ENCODE assay signal across 9 cellular contexts in genomic region chr12:80598004-80598606, GRCh38.
A peak's percentile ranks its signal among the peaks of the same experiment; 100 is the strongest.
DNase-seq lines count a peak whose midpoint lies in the region; ATAC-seq and TF ChIP-seq lines count a peak whose summit lies in the region.
"Had no signal": no experiment of that assay in that cellular context is flagged by ENCODE, and none has a peak within 500 bp of the region (broad histone marks: within the 10 kb centered on the region; RNA-seq: fewer than 3 reads in every experiment).

No MANE protein-coding gene starts in this region.

- in situ Hi-C loops in IMR-90 (cut with MboI; ENCODE audit: low sequenced_read_pairs): no loop called here
- in situ Hi-C loops in astrocyte of the spinal cord (cut with HindIII; ENCODE audit: low sequenced_read_pairs): no loop called here
- in situ Hi-C loops in gastrocnemius medialis (cut with MboI; ENCODE audit: low sequenced_read_pairs in 4 of 4): no loop called here

- H3K27ac ChIP-seq in IMR-90 (ENCODE audit: insufficient read depth, low read length) (no peak overlapping the region), mesenchymal stem cell (ENCODE audit: low read length, poor library complexity, severe bottlenecking) (no peak overlapping the region), gastrocnemius medialis (no peak overlapping the region)

- H3K23ac ChIP-seq in IMR-90 (ENCODE audit: low read depth, low read length) (no peak overlapping the region), mesenchymal stem cell (ENCODE audit: low read length in 2 of 2) (no peak overlapping the region)

- H3K14ac ChIP-seq in IMR-90 (replicated peaks; ENCODE audit: low read depth, low read length) (peak overlapping the region; percentile 45), mesenchymal stem cell (ENCODE audit: low read length in 2 of 2) (no peak overlapping the region)

- H3K9ac ChIP-seq in IMR-90 (ENCODE audit: low read depth, low read length): no peak overlapping the region
- peak overlapping the region; percentile 11 for H3K9ac ChIP-seq in mesenchymal stem cell (ENCODE audit: low read length)

- H2BK15ac ChIP-seq in IMR-90 (ENCODE audit: low read depth, low read length) (peak overlapping the region; percentile 69; the same call in 2 of the 3 replicates), mesenchymal stem cell (ENCODE audit: low read depth, poor library complexity, severe bottlenecking) (no peak overlapping the region)

- no peaks in the 10 kb centered on the region for H3K9me3 ChIP-seq in IMR-90 (ENCODE audit: control insufficient read depth, insufficient read depth, low read length)
- no peaks in the 10 kb centered on the region for H3K9me3 ChIP-seq in mesenchymal stem cell (ENCODE audit: control insufficient read depth, low read length)
- no peaks in the 10 kb centered on the region for H3K9me3 ChIP-seq in gastrocnemius medialis

- H2AK9ac ChIP-seq in IMR-90 (replicated peaks; ENCODE audit: low read depth, low read length, poor library complexity): no peak overlapping the region

- H4K91ac ChIP-seq in IMR-90 (ENCODE audit: insufficient read depth, low read depth, low read length) (peak overlapping the region; percentile 77), mesenchymal stem cell (ENCODE audit: low read length) (no peak overlapping the region)

- H2BK120ac ChIP-seq in IMR-90 (ENCODE audit: low read depth, low read length) (peak overlapping the region; percentile 91), mesenchymal stem cell (ENCODE audit: low read depth, low read length) (no peak overlapping the region)

- no peak overlapping the region for H3K4me3 ChIP-seq in IMR-90 (ENCODE audit: insufficient read depth, low read depth, low read length)
- H3K4me3 ChIP-seq in astrocyte of the spinal cord (ENCODE audit: low read depth, low read length): no peak overlapping the region
- no peak overlapping the region for H3K4me3 ChIP-seq in mesenchymal stem cell (ENCODE audit: insufficient read depth in 1 of 2, low read depth in 1 of 2, low read length in 2 of 2)
- H3K4me3 ChIP-seq in gastrocnemius medialis: no peak overlapping the region

- H3K9me1 ChIP-seq in IMR-90 (ENCODE audit: insufficient read depth, low read length): no peaks in the 10 kb centered on the region

- ATAC-seq in IMR-90 (ENCODE audit: low read depth): peak; percentile 67
- no peak for ATAC-seq in gastrocnemius medialis
- ATAC-seq in HG02970 (IDR thresholded peaks at IDR 0.05; ENCODE audit: low FRiP score, unreplicated experiment): no peak

- POLR2A ChIA-PET in IMR-90 (lab: Charles Lee; ENCODE audit: unreplicated experiment): interaction anchor here (0.5 kb wide), 1 partner anchor 35 kb away, joined by 6 read pairs; no protein-coding TSS in a partner anchor

- intact Hi-C loops in IMR-90 (cut with micrococcal nuclease) (loop anchor here (1.0 to 2.0 kb wide), 3 partner anchors 125 to 185 kb away; no protein-coding TSS in a partner anchor), gastrocnemius medialis (cut with DNase I; ENCODE audit: low total_unique reads) (no loop called here)

- H3K4ac ChIP-seq in IMR-90 (ENCODE audit: low read depth, low read length): peak overlapping the region; percentile 55; the same call in 1 of the 2 replicates
- no peak overlapping the region for H3K4ac ChIP-seq in mesenchymal stem cell (ENCODE audit: low read depth in 1 of 2, low read length in 2 of 2)

- H3K18ac ChIP-seq in IMR-90 (ENCODE audit: low read depth, low read length) (peak overlapping the region; percentile 94; the same call in 1 of the 2 replicates), mesenchymal stem cell (ENCODE audit: low read depth in 1 of 2, low read length in 2 of 2) (no peak overlapping the region)

- H3K4me2 ChIP-seq in IMR-90 (ENCODE audit: low read depth, low read length): no peak overlapping the region; the same call in 1 of the 2 replicates
- H3K4me2 ChIP-seq in mesenchymal stem cell (ENCODE audit: low read length, poor library complexity, severe bottlenecking): no peak overlapping the region

- no TSS peak for BruUV-seq in IMR-90 (replicated peaks; lab: Mats Ljungman, UMichigan)

- H3K4me1 ChIP-seq in IMR-90 (ENCODE audit: control insufficient read depth, insufficient read depth, low read length) (peaks cover 11% of the 10 kb centered on the region; the same call in 1 of the 2 replicates), mesenchymal stem cell (ENCODE audit: control insufficient read depth, insufficient read depth, low read depth, low read length) (no peaks in the 10 kb centered on the region), gastrocnemius medialis (no peaks in the 10 kb centered on the region)

- H4K5ac ChIP-seq in IMR-90 (ENCODE audit: low read depth, low read length): peak overlapping the region; percentile 92; the same call in 1 of the 2 replicates

- CTCF ChIA-PET in IMR-90 (lab: Yijun Ruan, JAX): interaction anchor here (0.9 to 1.6 kb wide), 6 partner anchors 9 to 125 kb away, joined by 3 to 6 read pairs (median 3); no protein-coding TSS in a partner anchor

- TF ChIP-seq RAD21 in IMR-90 (IDR thresholded peaks at IDR 0.05; ENCODE audit: low read length): peak; percentile 62

- peak overlapping the region; percentile 90 for H2BK20ac ChIP-seq in IMR-90 (ENCODE audit: low read depth, low read length)

- TF ChIP-seq POLR2A in IMR-90 (IDR thresholded peaks at IDR 0.05; ENCODE audit: low read depth, low read length) (no peak), gastrocnemius medialis (IDR thresholded peaks at IDR 0.05) (no peak)

- WGBS in IMR-90 (ENCODE audit: extremely low coverage in 2 of 2, insufficient read length in 1 of 2), 2 experiments: 100% methylated on average over 1 of the region's 5 CpGs; no CpG with 5 or more reads in 1 of the 2 experiments
- 62% methylated on average over 5 of the region's 5 CpGs for WGBS in mesenchymal stem cell

- peak; percentile 63 for TF ChIP-seq CTCF in IMR-90 (conservative IDR thresholded peaks at IDR 0.05; ENCODE audit: low read depth, low read length)
- TF ChIP-seq CTCF in astrocyte of the spinal cord (IDR thresholded peaks at IDR 0.05; ENCODE audit: low read depth, low read length): peak; percentile 47
- no peak for TF ChIP-seq CTCF in gastrocnemius medialis (IDR thresholded peaks at IDR 0.05 in 4 of 5, conservative IDR thresholded peaks at IDR 0.05 in 1 of 5)

- H2BK5ac ChIP-seq in IMR-90 (ENCODE audit: low read depth, low read length, poor library complexity, severe bottlenecking) (peak overlapping the region; percentile 97), mesenchymal stem cell (ENCODE audit: low read depth, low read length, poor library complexity, severe bottlenecking) (no peak overlapping the region)

- H4K8ac ChIP-seq in IMR-90 (ENCODE audit: low read depth in 2 of 2, low read length in 2 of 2): peak overlapping the region; percentile 28 to 83
- no peak overlapping the region for H4K8ac ChIP-seq in mesenchymal stem cell (ENCODE audit: low read length)

- H3K36me3 ChIP-seq in IMR-90 (ENCODE audit: control insufficient read depth, insufficient read depth, low read length) (no peaks in the 10 kb centered on the region), mesenchymal stem cell (ENCODE audit: control insufficient read depth in 1 of 2, insufficient read depth in 2 of 2, low read depth in 1 of 2, low read length in 2 of 2) (no peaks in the 10 kb centered on the region), gastrocnemius medialis (no peaks in the 10 kb centered on the region)

- H2BK12ac ChIP-seq in mesenchymal stem cell (ENCODE audit: low read length in 2 of 2): no peak overlapping the region

- H2AK5ac ChIP-seq in IMR-90 (ENCODE audit: low read depth, low read length): no peak overlapping the region
- H2AK5ac ChIP-seq in mesenchymal stem cell (ENCODE audit: low read length, severe bottlenecking): no peak overlapping the region

- H3K79me1 ChIP-seq in IMR-90 (ENCODE audit: low read depth in 1 of 2, low read length in 2 of 2) (no peaks in the 10 kb centered on the region), mesenchymal stem cell (replicated peaks; ENCODE audit: low read length, poor library complexity, severe bottlenecking) (no peaks in the 10 kb centered on the region)

- dilution Hi-C loops in IMR-90 (cut with HindIII; ENCODE audit: low sequenced_read_pairs, unreplicated experiment): no loop called here

- H4K20me1 ChIP-seq in IMR-90 (ENCODE audit: insufficient read depth, low read length): no peaks in the 10 kb centered on the region

- no peak overlapping the region; the same call in 1 of the 2 replicates for H3K56ac ChIP-seq in IMR-90 (ENCODE audit: extremely low read depth, insufficient read depth, low read length)

- DNase-seq in D341Med (ENCODE audit: low spot score) (peak; percentile 38), IMR-90 (peak; percentile 83), astrocyte of the spinal cord (ENCODE audit: low read depth, low spot score) (peak; percentile 75), mesenchymal stem cell (peak; percentile 39), COR-L47 (lab: John Stamatoyannopoulos, UW) (no peak), gastrocnemius medialis (no peak), DMS79 treated with DMSO at 0.1 percent for 48 hours (lab: John Stamatoyannopoulos, UW) (no peak)
- DNase-seq: NCI-H1105 treated with DMSO at 0.1 percent for 48 hours had no signal

- H2AFZ ChIP-seq in IMR-90 (replicated peaks; ENCODE audit: low read length, poor library complexity) (no peak overlapping the region), mesenchymal stem cell (ENCODE audit: low read depth, low read length) (no peak overlapping the region)

- H3K27me3 ChIP-seq in IMR-90 (ENCODE audit: control insufficient read depth, insufficient read depth, low read length): no peaks in the 10 kb centered on the region
- H3K27me3 ChIP-seq in mesenchymal stem cell (ENCODE audit: control insufficient read depth in 1 of 2, insufficient read depth in 1 of 2, low read length in 2 of 2): no peaks in the 10 kb centered on the region
- H3K27me3 ChIP-seq in gastrocnemius medialis: no peaks in the 10 kb centered on the region

TF ChIP-seq in IMR-90, 13 proteins besides CTCF, POLR2A, EP300 and RAD21:
- TF ChIP-seq CHD1 (IDR thresholded peaks at IDR 0.05; ENCODE audit: low read depth, low read length) (no peak), BHLHE40 (IDR thresholded peaks at IDR 0.05; ENCODE audit: low read depth, low read length) (no peak), SMC3 (IDR thresholded peaks at IDR 0.05; ENCODE audit: low read depth, low read length) (peak; percentile 63)

Comparison
In these comparisons a context has a peak if more than half of its experiments do, and no peak if none do; other contexts are left out.
1. DNase-seq: peak in D341Med (single experiment), IMR-90 (single experiment), astrocyte of the spinal cord (single experiment) and mesenchymal stem cell (single experiment); none in COR-L47 (single experiment), gastrocnemius medialis (0 of 2) and DMS79 treated with DMSO at 0.1 percent for 48 hours (single experiment).
2. CTCF ChIP-seq: peak in IMR-90 (single experiment) and astrocyte of the spinal cord (single experiment); none in gastrocnemius medialis (0 of 5).